11 cellular contexts compared by ENCODE assay signal in the genomic region with DNA sequence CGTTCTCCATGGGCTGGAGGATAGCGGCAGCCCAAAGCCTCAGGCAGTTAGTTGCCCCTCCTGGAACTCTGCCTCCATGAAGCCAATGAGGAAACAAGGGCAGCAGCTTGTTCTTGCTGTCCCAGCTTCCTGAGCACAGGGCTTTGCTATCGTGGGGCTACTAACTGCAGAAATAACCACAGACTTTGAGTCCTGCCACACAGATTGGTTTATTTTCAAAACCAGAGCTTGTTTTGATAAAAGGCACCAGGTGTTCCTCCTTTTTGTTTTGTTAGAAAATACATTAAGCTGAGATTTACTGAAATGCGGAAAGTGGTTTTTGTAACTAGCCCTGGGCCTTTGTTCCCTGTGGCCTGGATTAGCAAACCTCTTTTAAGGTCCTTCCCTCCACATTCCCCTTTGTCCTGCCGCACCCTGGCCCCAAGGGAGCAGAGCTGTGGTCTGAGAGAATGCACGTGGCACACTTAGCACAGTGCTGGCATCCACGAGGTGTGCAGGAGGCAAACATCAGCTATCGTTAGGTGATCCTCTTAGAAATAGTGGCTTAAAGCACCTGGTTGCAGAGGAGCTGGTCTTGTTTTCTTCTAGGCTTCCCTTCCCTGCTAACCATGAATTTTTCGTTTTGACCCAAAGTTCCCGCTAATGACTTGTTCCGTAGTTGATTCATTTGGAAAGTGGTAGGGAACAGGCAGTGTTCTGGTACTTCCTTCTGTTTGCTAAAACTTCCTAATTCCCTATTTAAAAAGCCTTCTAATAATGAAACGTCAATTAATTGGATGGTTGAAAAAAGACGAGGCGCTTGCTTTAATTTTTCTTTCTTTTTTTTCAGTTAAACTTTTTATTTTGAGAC. TPM values are rescaled to one million over a fixed set of nuclear protein-coding genes. Genes with fewer than 3 reads are reported as not detected.
DNase-seq lines count a peak whose midpoint lies in the region; FAIRE-seq and TF ChIP-seq lines count a peak whose summit lies in the region.
"Had no signal": no experiment of that assay in that cellular context is flagged by ENCODE, and none has a peak within 500 bp of the region (broad histone marks: within the 10 kb centered on the region; RNA-seq: fewer than 3 reads in every experiment).

No MANE protein-coding gene starts in this region.

- H4K20me1 ChIP-seq in endothelial cell of umbilical vein (replicated peaks; ENCODE audit: control insufficient read depth, extremely low read depth, insufficient read depth, low read length) (no peaks in the 10 kb centered on the region), GM23248 (ENCODE audit: insufficient read depth) (no peaks in the 10 kb centered on the region)

- H3F3A ChIP-seq in GM23248 (ENCODE audit: insufficient read depth), result no peaks in the 10 kb centered on the region

- CTCF ChIA-PET in endothelial cell of umbilical vein (lab: Charles Lee), result interaction anchor here (0.6 to 2.1 kb wide), 2 partner anchors 12 to 50 kb away, joined by 3 to 10 read pairs; no protein-coding TSS in a partner anchor

- FAIRE-seq in endothelial cell of umbilical vein (lab: Jason Lieb, UNC), result peak; percentile 21

- H3K9me1 ChIP-seq in endothelial cell of umbilical vein (replicated peaks; ENCODE audit: control insufficient read depth, extremely low read depth, insufficient read depth, low read length), result no peaks in the 10 kb centered on the region

- H3K9me2 ChIP-seq in GM23248 (ENCODE audit: insufficient read depth), result no peaks in the 10 kb centered on the region

- H3K36me3 ChIP-seq in endothelial cell of umbilical vein (ENCODE audit: control insufficient read depth in 2 of 2, extremely low read depth in 1 of 2, insufficient read depth in 2 of 2, low read length in 2 of 2) (peaks cover 0 to 2% of the 10 kb centered on the region in 2 experiments), neutrophil (peaks cover 16% of the 10 kb centered on the region), tibial artery (peaks cover 0 to 17% (median 12%) of the 10 kb centered on the region in 3 donors), GM23248 (ENCODE audit: low read depth) (no peaks in the 10 kb centered on the region)

- TF ChIP-seq CTCF in endothelial cell of umbilical vein (IDR thresholded peaks at IDR 0.05; ENCODE audit: extremely low read depth in 1 of 2, insufficient read depth in 1 of 2, low read depth in 1 of 2, low read length in 2 of 2) (no peak), neutrophil (IDR thresholded peaks at IDR 0.05) (no peak), tibial artery (IDR thresholded peaks at IDR 0.05) (no peak)

- dilution Hi-C loops in endothelial cell of umbilical vein (cut with MboI; ENCODE audit: extremely low pct_ligation_motif_present, low sequenced_read_pairs), result no loop called here

- peak; percentile 79 for DNase-seq in CD1c-positive myeloid dendritic cell (ENCODE audit: extremely low spot score)
- DNase-seq in NCI-H2107 treated with DMSO at 0.1 percent for 48 hours (lab: John Stamatoyannopoulos, UW; ENCODE audit: unreplicated experiment), result peak; percentile 92
- DNase-seq in endothelial cell of umbilical vein (ENCODE audit: low read depth, low spot score), result no peak
- DNase-seq in tibial artery, result no peak
- no peak for DNase-seq in NCI-H2196 treated with DMSO at 0.1 percent for 48 hours (lab: John Stamatoyannopoulos, UW; ENCODE audit: unreplicated experiment)
- DNase-seq in GM23248, result no peak
- no peak for DNase-seq in effector CD4-positive, alpha-beta T cell
- DNase-seq: activated T-cell treated with anti-CD3 and anti-CD28 coated beads, Interleukin-2, amount 50 U/mL, for 24 hours; T-helper 17 cell had no signal

- 78 to 80% methylated on average over 14 of the region's 14 CpGs for WGBS in GM23248 (ENCODE audit: low coverage in 1 of 2, low lambda C conversion rate in 2 of 2, missing lambda C conversion rate in 2 of 2), 2 experiments

- no peak for TF ChIP-seq POLR2A in endothelial cell of umbilical vein (IDR thresholded peaks at IDR 0.05; ENCODE audit: low read depth, low read length)

- H3K27ac ChIP-seq in endothelial cell of umbilical vein (ENCODE audit: insufficient read depth, low read depth, low read length) (no peak overlapping the region), neutrophil (peak overlapping the region; percentile 28), tibial artery (no peak overlapping the region), GM23248 (no peak overlapping the region)
- H3K27ac ChIP-seq: C4-2B had no signal

- H3K79me2 ChIP-seq in endothelial cell of umbilical vein (ENCODE audit: control insufficient read depth, insufficient read depth, low read length), result no peaks in the 10 kb centered on the region
- H3K79me2 ChIP-seq in GM23248 (ENCODE audit: insufficient read depth), result no peaks in the 10 kb centered on the region

- no peaks in the 10 kb centered on the region for H3K9me3 ChIP-seq in endothelial cell of umbilical vein (replicated peaks; ENCODE audit: control insufficient read depth, insufficient read depth, low read length)
- no peaks in the 10 kb centered on the region for H3K9me3 ChIP-seq in neutrophil
- peaks cover 0 to 9% (median 5%) of the 10 kb centered on the region in 3 donors for H3K9me3 ChIP-seq in tibial artery
- no peaks in the 10 kb centered on the region for H3K9me3 ChIP-seq in GM23248 (ENCODE audit: low read depth)

- no peak overlapping the region for H3K4me3 ChIP-seq in endothelial cell of umbilical vein (replicated peaks in 1 of 3; ENCODE audit: insufficient read depth in 1 of 3, low read depth in 1 of 3, low read length in 3 of 3)
- no peak overlapping the region for H3K4me3 ChIP-seq in neutrophil (ENCODE audit: low read depth in 1 of 2, low read length in 1 of 2)
- H3K4me3 ChIP-seq in tibial artery, result no peak overlapping the region
- H3K4me3 ChIP-seq in GM23248, result no peak overlapping the region

- H3K27me3 ChIP-seq in endothelial cell of umbilical vein (ENCODE audit: control insufficient read depth in 2 of 2, insufficient read depth in 2 of 2, low read length in 2 of 2) (no peaks in the 10 kb centered on the region), neutrophil (no peaks in the 10 kb centered on the region), tibial artery (no peaks in the 10 kb centered on the region), GM23248 (replicated peaks; ENCODE audit: insufficient read depth) (no peaks in the 10 kb centered on the region)

- H3K9ac ChIP-seq in endothelial cell of umbilical vein (replicated peaks; ENCODE audit: extremely low read depth, insufficient read depth, low read length), result no peak overlapping the region
- H3K9ac ChIP-seq in GM23248, result no peak overlapping the region

- H3K4me1 ChIP-seq in endothelial cell of umbilical vein (ENCODE audit: control insufficient read depth, extremely low read depth, insufficient read depth, low read length), result no peaks in the 10 kb centered on the region
- peaks cover 24% of the 10 kb centered on the region in 2 experiments for H3K4me1 ChIP-seq in neutrophil (ENCODE audit: control insufficient read depth in 1 of 2, insufficient read depth in 1 of 2, low read depth in 1 of 2, low read length in 1 of 2)
- peaks cover 0 to 8% (median 0%) of the 10 kb centered on the region in 4 donors for H3K4me1 ChIP-seq in tibial artery
- H3K4me1 ChIP-seq in GM23248 (ENCODE audit: insufficient read depth), result no peaks in the 10 kb centered on the region

- in situ Hi-C loops in GM23248 (cut with MboI), result no loop called here

- H2AFZ ChIP-seq in endothelial cell of umbilical vein (ENCODE audit: low read depth, low read length) (no peak overlapping the region), GM23248 (no peak overlapping the region)

- intact Hi-C loops in endothelial cell of umbilical vein (cut with micrococcal nuclease), result no loop called here
- intact Hi-C loops in tibial artery (cut with DNase I; ENCODE audit: low total_unique reads), result no loop called here

- POLR2A ChIA-PET in endothelial cell of umbilical vein (lab: Charles Lee), result no interaction called here

- no peak overlapping the region for H3K4me2 ChIP-seq in endothelial cell of umbilical vein (ENCODE audit: insufficient read depth, low read length)
- no peak overlapping the region for H3K4me2 ChIP-seq in GM23248 (ENCODE audit: unreplicated experiment)

- no TSS peak for BruUV-seq in endothelial cell of umbilical vein (replicated peaks; lab: Mats Ljungman, UMichigan)

TF ChIP-seq in endothelial cell of umbilical vein, 7 proteins besides CTCF, POLR2A, EP300 and RAD21:
- no peak for TF ChIP-seq EZH2 (IDR thresholded peaks at IDR 0.05; ENCODE audit: borderline replicate concordance, low read depth, low read length, severe bottlenecking)
- TF ChIP-seq FOS (IDR thresholded peaks at IDR 0.05; ENCODE audit: borderline replicate concordance, insufficient read depth, low read length), result no peak
- TF ChIP-seq POLR2AphosphoS5 (IDR thresholded peaks at IDR 0.05; ENCODE audit: insufficient read depth, low read depth, low read length), result no peak
- TF ChIP-seq MYC (IDR thresholded peaks at IDR 0.05; ENCODE audit: low read depth, low read length), result no peak
- TF ChIP-seq GATA2 (IDR thresholded peaks at IDR 0.05; ENCODE audit: insufficient read depth, insufficient read length, low read depth, low read length), result no peak
- TF ChIP-seq JUN (IDR thresholded peaks at IDR 0.05; ENCODE audit: borderline replicate concordance, insufficient read depth, insufficient read length, low read depth), result no peak
- TF ChIP-seq MAX (IDR thresholded peaks at IDR 0.05; ENCODE audit: insufficient read depth, insufficient read length), result no peak

RNA-seq across cellular contexts. Expression of gene MVB12B, which starts 21.5 kb away (rescaled TPM):
- total RNA-seq in endothelial cell of umbilical vein, result 13.2 and 17.3 TPM in 2 replicates
- polyA plus RNA-seq in endothelial cell of umbilical vein, result 6.2 and 6.6 TPM in 2 replicates
- polyA plus RNA-seq in endothelial cell of umbilical vein (2011; cell fraction: cytosol; rRNA removed), result 7.3 and 10.1 TPM in 2 replicates
- polyA plus RNA-seq in endothelial cell of umbilical vein (2011; cell fraction: nucleus; rRNA removed), result 13.7 and 15.4 TPM in 2 replicates
- 6.0 and 6.3 TPM in 2 replicates for polyA plus RNA-seq in endothelial cell of umbilical vein (2012)
- 17.3 and 21.0 TPM in 2 replicates for polyA minus RNA-seq in endothelial cell of umbilical vein
- 1.2 TPM for polyA minus RNA-seq in endothelial cell of umbilical vein (2011; cell fraction: cytosol; rRNA and poly(A)+ RNA removed)
- polyA minus RNA-seq in endothelial cell of umbilical vein (2011; cell fraction: nucleus; rRNA and poly(A)+ RNA removed), result 27.6 and 31.3 TPM in 2 replicates
- 5.5 and 8.3 TPM in 2 replicates for total RNA-seq in GM23248 (2014; rRNA removed; shearing (Covaris generic))
- 2.4 and 2.9 TPM in 2 replicates for polyA plus RNA-seq in GM23248 (2016; fragmentation: Nextera tagmentation; extraction: Ambion mirVana)

Comparison
In these comparisons a context has a peak if more than half of its experiments do, and no peak if none do; other contexts are left out.
1. DNase-seq: peak in CD1c-positive myeloid dendritic cell (single experiment) and NCI-H2107 treated with DMSO at 0.1 percent for 48 hours (single experiment); none in endothelial cell of umbilical vein (single experiment), tibial artery (0 of 2), NCI-H2196 treated with DMSO at 0.1 percent for 48 hours (single experiment), GM23248 (single experiment) and effector CD4-positive, alpha-beta T cell (single experiment).